In genomic region chr2:239948100-239948881, GRCh38 we compare ENCODE assay signal across 15 cellular contexts.
DNase-seq lines count a peak whose midpoint lies in the region; ATAC-seq, FAIRE-seq and TF ChIP-seq lines count a peak whose summit lies in the region.
"Had no signal": no experiment of that assay in that cellular context is flagged by ENCODE, and none has a peak within 500 bp of the region (broad histone marks: within the 10 kb centered on the region; RNA-seq: fewer than 3 reads in every experiment).

No MANE protein-coding gene starts in this region.

- POLR2A ChIA-PET in HepG2 (lab: Yijun Ruan, JAX), result no interaction called here

- WGBS in body of pancreas, 2 donors, result 87 to 90% methylated on average over 23 of the region's 23 CpGs
- 85% methylated on average over 23 of the region's 23 CpGs for WGBS in HepG2 (ENCODE audit: low lambda C conversion rate)

- intact Hi-C loops in body of pancreas (cut with DNase I), result no loop called here
- intact Hi-C loops in HepG2 (cut with micrococcal nuclease; ENCODE audit: unreplicated experiment), result no loop called here

- H3K4me3 ChIP-seq in GM23338 (no peak overlapping the region), body of pancreas (no peak overlapping the region), HepG2 (replicated peaks in 1 of 3; ENCODE audit: insufficient read depth in 1 of 3, low read depth in 2 of 3, low read length in 3 of 3) (no peak overlapping the region)
- H3K4me3 ChIP-seq: SJCRH30 had no signal

- ATAC-seq in GM23338 (peak; percentile 14; the same call in 2 of the 3 replicates), body of pancreas (no peak), HepG2 (peak; percentile 7)
- ATAC-seq: T-helper 17 cell had no signal

- H3K4me3 Mint-ChIP-seq in GM23338, result no peak overlapping the region
- H3K4me3 Mint-ChIP-seq: T-helper 17 cell had no signal

- no peak overlapping the region for H2AFZ ChIP-seq in GM23338
- H2AFZ ChIP-seq in HepG2 (ENCODE audit: low read length), result no peak overlapping the region

- CTCF ChIA-PET in HepG2 (lab: Yijun Ruan, JAX; ENCODE audit: low intra/inter-chr PET ratio, low total read pairs), result no interaction called here

- H3K27me3 ChIP-seq in GM23338 (ENCODE audit: insufficient read depth) (no peaks in the 10 kb centered on the region), body of pancreas (no peaks in the 10 kb centered on the region), HepG2 (ENCODE audit: control insufficient read depth in 1 of 2, insufficient read depth in 2 of 2, low read length in 2 of 2) (no peaks in the 10 kb centered on the region)
- H3K27me3 ChIP-seq: SJCRH30 had no signal

- H4K20me1 ChIP-seq in GM23338 (replicated peaks; ENCODE audit: insufficient read depth) (no peaks in the 10 kb centered on the region), HepG2 (ENCODE audit: insufficient read depth, low read length) (no peaks in the 10 kb centered on the region)

- no peak overlapping the region; the same call in 1 of the 2 replicates for H3K27ac Mint-ChIP-seq in GM23338
- H3K27ac Mint-ChIP-seq: T-helper 17 cell had no signal

- H3K36me3 ChIP-seq in GM23338 (ENCODE audit: insufficient read depth) (no peaks in the 10 kb centered on the region), body of pancreas (replicated peaks in 1 of 2; ENCODE audit: insufficient read depth in 1 of 2, low read depth in 2 of 2) (no peaks in the 10 kb centered on the region), HepG2 (replicated peaks in 1 of 2; ENCODE audit: control insufficient read depth in 1 of 2, insufficient read depth in 2 of 2, low read length in 2 of 2) (no peaks in the 10 kb centered on the region; a peak in 1 of 5 replicates)
- H3K36me3 ChIP-seq: SJCRH30 had no signal

- H3K27me3 Mint-ChIP-seq in GM23338 (ENCODE audit: insufficient read depth, low read depth, poor library complexity), result peaks cover 5% of the 10 kb centered on the region
- H3K27me3 Mint-ChIP-seq: T-helper 17 cell had no signal

- in situ Hi-C loops in HepG2 (cut with HindIII; ENCODE audit: extremely low pct_ligation_motif_present, low pct_unique_long_range_greater_than_20kb), result no loop called here

- no peak for TF ChIP-seq EP300 in HepG2 (IDR thresholded peaks at IDR 0.05; ENCODE audit: low read depth in 2 of 2, low read length in 2 of 2)
- TF ChIP-seq EP300 in HepG2 (CRISPR knock-in tag; IDR thresholded peaks at IDR 0.05; ENCODE audit: borderline replicate concordance), result no peak

- no peak for TF ChIP-seq POLR2A in body of pancreas (IDR thresholded peaks at IDR 0.05)
- no peak for TF ChIP-seq POLR2A in HepG2 (IDR thresholded peaks at IDR 0.05; ENCODE audit: insufficient read depth in 1 of 2, low read depth in 2 of 2, low read length in 2 of 2)

- no peaks in the 10 kb centered on the region for H3K4me1 ChIP-seq in GM23338 (ENCODE audit: insufficient read depth)
- H3K4me1 ChIP-seq in body of pancreas, result no peaks in the 10 kb centered on the region
- H3K4me1 ChIP-seq in HepG2 (ENCODE audit: insufficient read depth, low read length), result 0 out of 2 replicates have a peak, but pooled peaks cover 7% of the 10 kb centered on the region
- H3K4me1 ChIP-seq: SJCRH30 had no signal

- peaks cover 9% of the 10 kb centered on the region; the same call in 1 of the 3 replicates for H3K36me3 Mint-ChIP-seq in GM23338 (ENCODE audit: low read depth)

- H3K9me2 ChIP-seq in GM23338 (ENCODE audit: insufficient read depth), result no peaks in the 10 kb centered on the region

- DNase-seq in GM23338 (ENCODE audit: low spot score) (no peak), body of pancreas (peak in 3 of 4 donors; percentile 1 to 2 (median 2)), HepG2 (ENCODE audit: low spot score) (no peak), substantia nigra (lab: John Stamatoyannopoulos, UW) (no peak), A172 (ENCODE audit: low spot score) (no peak), middle frontal gyrus (ENCODE audit: extremely low spot score, low spot score) (no peak), NCI-H187 treated with DMSO at 0.1 percent for 48 hours (lab: John Stamatoyannopoulos, UW) (no peak)
- DNase-seq: NCI-H1417; NCI-H2171; NCI-H526 treated with DMSO at 0.1 percent for 48 hours; SJCRH30; stimulated activated CD4-positive, alpha-beta T cell treated with anti-CD3 and anti-CD28 coated beads, Interleukin-2, amount 100 ng/mL, for 48 hours had no signal

- TF ChIP-seq RAD21 in HepG2 (CRISPR knock-in tag; IDR thresholded peaks at IDR 0.05), result no peak

- no peak overlapping the region for H3K9ac ChIP-seq in HepG2 (ENCODE audit: insufficient read depth, low read depth, low read length)

- no peaks in the 10 kb centered on the region for H3K79me2 ChIP-seq in GM23338 (replicated peaks; ENCODE audit: insufficient read depth)
- no peaks in the 10 kb centered on the region for H3K79me2 ChIP-seq in HepG2 (ENCODE audit: insufficient read depth, low read length)

- H3K4me2 ChIP-seq in GM23338 (no peak overlapping the region), HepG2 (ENCODE audit: low read depth, low read length) (no peak overlapping the region)

- no TSS peak for BruUV-seq in HepG2 (replicated peaks; lab: Mats Ljungman, UMichigan)

- no peak for FAIRE-seq in HepG2 (lab: Jason Lieb, UNC)
- FAIRE-seq: endothelial cell of umbilical vein had no signal

- H3K27ac ChIP-seq in GM23338 (ENCODE audit: low read depth) (no peak overlapping the region), body of pancreas (no peak overlapping the region), HepG2 (ENCODE audit: extremely low read length, insufficient read depth, low read length) (no peak overlapping the region), substantia nigra (ENCODE audit: low read depth, low read length, poor library complexity, severe bottlenecking) (peak overlapping the region; percentile 95)
- H3K27ac ChIP-seq: C4-2B, SJCRH30 had no signal

- no peaks in the 10 kb centered on the region for H3K9me3 Mint-ChIP-seq in GM23338

- no peaks in the 10 kb centered on the region for H3F3A ChIP-seq in GM23338 (replicated peaks; ENCODE audit: low read depth)

- TF ChIP-seq CTCF in GM23338 (conservative IDR thresholded peaks at IDR 0.05; ENCODE audit: low read depth in 2 of 2), result no peak
- TF ChIP-seq CTCF in body of pancreas (IDR thresholded peaks at IDR 0.05), result no peak
- TF ChIP-seq CTCF in HepG2 (CRISPR knock-in tag; IDR thresholded peaks at IDR 0.05), result no peak

- H3K4me1 Mint-ChIP-seq in GM23338, result peaks cover 3% of the 10 kb centered on the region; the same call in 1 of the 3 replicates

- H3K9me3 ChIP-seq in body of pancreas (no peaks in the 10 kb centered on the region), HepG2 (ENCODE audit: low read length) (no peaks in the 10 kb centered on the region)
- H3K9me3 ChIP-seq: SJCRH30 had no signal

TF ChIP-seq in GM23338, 12 proteins besides CTCF, POLR2A, EP300 and RAD21:
- no peak for TF ChIP-seq ETS1 (IDR thresholded peaks at IDR 0.05)
- TF ChIP-seq STAT1 (IDR thresholded peaks at IDR 0.05; ENCODE audit: unreplicated experiment), result no peak
- no peak for TF ChIP-seq ZNF114 (CRISPR knock-in tag; IDR thresholded peaks at IDR 0.05)

TF ChIP-seq in HepG2, 621 proteins besides CTCF, POLR2A, EP300 and RAD21:
- TF ChIP-seq WIZ (CRISPR knock-in tag; IDR thresholded peaks at IDR 0.05) (no peak), ZNF274 (CRISPR knock-in tag; IDR thresholded peaks at IDR 0.05) (no peak), MZF1 (CRISPR knock-in tag; IDR thresholded peaks at IDR 0.05; ENCODE audit: borderline replicate concordance) (no peak)

Comparison
In these comparisons a context has a peak if more than half of its experiments do, and no peak if none do; other contexts are left out.
1. DNase-seq: peak in body of pancreas (3 of 4); none in GM23338 (single experiment), HepG2 (single experiment), substantia nigra (0 of 49), A172 (single experiment), middle frontal gyrus (single experiment) and NCI-H187 treated with DMSO at 0.1 percent for 48 hours (single experiment).